ENCODE assay signal across 10 cellular contexts in the genomic region with DNA sequence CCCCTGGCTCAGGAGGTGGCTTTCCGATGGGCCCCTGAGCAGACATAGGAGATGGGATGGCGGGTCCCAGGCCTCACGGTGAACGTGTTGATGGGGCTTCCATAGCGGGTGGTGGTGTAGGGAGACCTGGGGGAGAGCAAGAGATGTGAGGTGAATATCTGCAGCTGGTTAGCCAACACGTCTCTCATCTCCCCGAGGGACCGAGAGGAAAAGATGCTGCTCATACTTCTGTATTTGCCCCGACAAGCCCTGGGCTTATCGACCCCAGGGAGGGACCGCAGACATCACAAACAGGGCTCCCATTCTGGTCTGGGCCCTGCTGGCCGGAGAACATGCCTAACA. TPM values are rescaled to one million over a fixed set of nuclear protein-coding genes. Genes with fewer than 3 reads are reported as not detected.
A peak's percentile ranks its signal among the peaks of the same experiment; 100 is the strongest.
DNase-seq lines count a peak whose midpoint lies in the region; ATAC-seq and TF ChIP-seq lines count a peak whose summit lies in the region.
"Had no signal": no experiment of that assay in that cellular context is flagged by ENCODE, and none has a peak within 500 bp of the region (broad histone marks: within the 10 kb centered on the region; RNA-seq: fewer than 3 reads in every experiment).

No MANE protein-coding gene starts in this region.

- no peak overlapping the region for H2BK12ac ChIP-seq in trophoblast cell (ENCODE audit: low read length)

- H3K9ac ChIP-seq in MM.1S (ENCODE audit: low read length) (peak overlapping the region; percentile 67; the same call in 1 of the 2 replicates), endodermal cell (ENCODE audit: extremely low read depth, low read length, poor library complexity, severe bottlenecking) (peak overlapping the region; percentile 44), trophoblast cell (ENCODE audit: low read length) (no peak overlapping the region)

- H3K79me1 ChIP-seq in trophoblast cell (ENCODE audit: low read length), result peaks cover 4% of the 10 kb centered on the region

- H3K36me3 ChIP-seq in MM.1S (replicated peaks; ENCODE audit: insufficient read depth, low read length) (no peaks in the 10 kb centered on the region), endodermal cell (ENCODE audit: control insufficient read depth, insufficient read depth, low read length) (no peaks in the 10 kb centered on the region), trophoblast cell (ENCODE audit: control insufficient read depth in 1 of 2, insufficient read depth in 2 of 2, low read length in 2 of 2) (peaks cover 6% of the 10 kb centered on the region in 2 experiments)
- H3K36me3 ChIP-seq: spleen had no signal

- H3K79me2 ChIP-seq in MM.1S (ENCODE audit: low read length) (no peaks in the 10 kb centered on the region), trophoblast cell (ENCODE audit: control insufficient read depth, insufficient read depth, low read length, poor library complexity) (no peaks in the 10 kb centered on the region)

- no peak overlapping the region for H4K12ac ChIP-seq in trophoblast cell (ENCODE audit: low read depth, low read length)

- H3K9me3 ChIP-seq in MM.1S (replicated peaks; ENCODE audit: insufficient read depth, low read length) (no peaks in the 10 kb centered on the region), endodermal cell (ENCODE audit: control insufficient read depth, low read length) (no peaks in the 10 kb centered on the region), trophoblast cell (ENCODE audit: insufficient read depth, low read depth, low read length) (peaks cover 3% of the 10 kb centered on the region)
- H3K9me3 ChIP-seq: spleen had no signal

- DNase-seq in MM.1S, result no peak
- DNase-seq in endodermal cell, result no peak
- DNase-seq in trophoblast cell, result no peak
- no peak for DNase-seq in NCI-H524 treated with DMSO at 0.1 percent for 48 hours (lab: John Stamatoyannopoulos, UW)
- DNase-seq in kidney tubule cell (ENCODE audit: low spot score), result no peak
- DNase-seq: NCI-H1105 had no signal

- no peaks in the 10 kb centered on the region for H3F3A ChIP-seq in MM.1S (ENCODE audit: insufficient read depth, low read length)

- peaks cover 27% of the 10 kb centered on the region for H3K36me3 Mint-ChIP-seq in endodermal cell (ENCODE audit: low read depth)

- 93% methylated on average over 7 to 12 of the region's 12 CpGs for WGBS in endodermal cell (ENCODE audit: insufficient coverage in 1 of 2, insufficient read length in 1 of 2), 2 experiments
- WGBS in trophoblast cell (ENCODE audit: extremely low coverage, insufficient coverage, insufficient read length), result no CpG with 5 or more reads among the region's 12 CpGs

- H3K14ac ChIP-seq in trophoblast cell (ENCODE audit: low read length), result no peak overlapping the region

- H3K9me3 Mint-ChIP-seq in endodermal cell, result no peaks in the 10 kb centered on the region
- H3K9me3 Mint-ChIP-seq: dendritic cell treated with granulocyte-macrophage colony-stimulating factor and Interleukin-4, amounts not matched to agents 40 ng/mL and 50 ng/mL, for 4 days had no signal

- no peak overlapping the region for H2AK5ac ChIP-seq in trophoblast cell (ENCODE audit: low read length)

- H3K27ac Mint-ChIP-seq in endodermal cell, result no peak overlapping the region
- H3K27ac Mint-ChIP-seq: dendritic cell treated with granulocyte-macrophage colony-stimulating factor and Interleukin-4, amounts not matched to agents 40 ng/mL and 50 ng/mL, for 4 days had no signal

- H4K8ac ChIP-seq in trophoblast cell (ENCODE audit: low read depth, low read length), result peak overlapping the region; percentile 34

- no peak overlapping the region for H3K27ac ChIP-seq in MM.1S (ENCODE audit: low read length)
- no peak overlapping the region for H3K27ac ChIP-seq in endodermal cell (ENCODE audit: low read depth, low read length)
- no peak overlapping the region for H3K27ac ChIP-seq in trophoblast cell (ENCODE audit: low read depth, low read length)

- H2BK5ac ChIP-seq in trophoblast cell (ENCODE audit: low read depth, low read length, poor library complexity), result no peak overlapping the region

- H3K18ac ChIP-seq in trophoblast cell (ENCODE audit: low read length), result no peak overlapping the region

- no peak for TF ChIP-seq CTCF in MM.1S (IDR thresholded peaks at IDR 0.05; ENCODE audit: low read length)
- no peak for TF ChIP-seq CTCF in endodermal cell (conservative IDR thresholded peaks at IDR 0.05)

- H2AFZ ChIP-seq in MM.1S (ENCODE audit: low read length) (peak overlapping the region; percentile 96), trophoblast cell (ENCODE audit: insufficient read depth, low read length, poor library complexity) (no peak overlapping the region)

- no peaks in the 10 kb centered on the region for H3K9me2 ChIP-seq in MM.1S (replicated peaks; ENCODE audit: insufficient read depth, low read length)

- H2BK120ac ChIP-seq in trophoblast cell (ENCODE audit: insufficient read depth, low read length, poor library complexity), result no peak overlapping the region

- peak overlapping the region; percentile 48 for H3K4me3 Mint-ChIP-seq in endodermal cell

- peaks cover 7% of the 10 kb centered on the region for H3K27me3 Mint-ChIP-seq in endodermal cell (ENCODE audit: insufficient read depth)

- H3K4me1 Mint-ChIP-seq in endodermal cell, result peaks cover 5% of the 10 kb centered on the region

- H4K20me1 ChIP-seq in MM.1S (ENCODE audit: insufficient read depth, low read length), result no peaks in the 10 kb centered on the region

- H3K4me1 ChIP-seq in MM.1S (ENCODE audit: low read length), result peaks cover 4% of the 10 kb centered on the region; the same call in 1 of the 2 replicates
- H3K4me1 ChIP-seq in endodermal cell (ENCODE audit: control insufficient read depth, insufficient read depth, low read length), result no peaks in the 10 kb centered on the region
- peaks cover 3 to 11% of the 10 kb centered on the region in 2 experiments for H3K4me1 ChIP-seq in trophoblast cell (ENCODE audit: control insufficient read depth in 1 of 2, insufficient read depth in 2 of 2, low read length in 2 of 2)

- H3K23ac ChIP-seq in trophoblast cell (ENCODE audit: low read length), result no peak overlapping the region

- H3K4me2 ChIP-seq in MM.1S (ENCODE audit: low read depth, low read length) (peak overlapping the region; percentile 79), trophoblast cell (ENCODE audit: low read length) (peak overlapping the region; percentile 56)

- peak overlapping the region; percentile 63 for H3K4me3 ChIP-seq in MM.1S (ENCODE audit: low read length)
- peak overlapping the region; percentile 49 for H3K4me3 ChIP-seq in endodermal cell (ENCODE audit: low read length)
- H3K4me3 ChIP-seq in trophoblast cell (ENCODE audit: low read depth, low read length), result no peak overlapping the region

- H3K4ac ChIP-seq in trophoblast cell (ENCODE audit: low read depth, low read length), result no peak overlapping the region

- H4K91ac ChIP-seq in trophoblast cell (ENCODE audit: low read depth, low read length), result no peak overlapping the region

- H3K27me3 ChIP-seq in MM.1S (replicated peaks; ENCODE audit: insufficient read depth, low read length), result peaks cover 8% of the 10 kb centered on the region
- no peaks in the 10 kb centered on the region for H3K27me3 ChIP-seq in endodermal cell (ENCODE audit: control insufficient read depth, insufficient read depth, low read length, poor library complexity, severe bottlenecking)
- no peaks in the 10 kb centered on the region for H3K27me3 ChIP-seq in trophoblast cell (ENCODE audit: insufficient read depth, low read length)

- ATAC-seq in GM18511 (IDR thresholded peaks at IDR 0.05; ENCODE audit: unreplicated experiment), result peak; percentile 11
- ATAC-seq in GM21619 (IDR thresholded peaks at IDR 0.05; ENCODE audit: unreplicated experiment), result no peak

RNA-seq across cellular contexts. Expression of a gene that starts 38.7 kb away (rescaled TPM):
- 10 to 100 TPM; 23.4 to 24.4 TPM for total RNA-seq in endodermal cell
- 3.0 TPM for polyA plus RNA-seq in endodermal cell (2013, experiment 1 of 2)
- polyA plus RNA-seq in endodermal cell (2013, experiment 2 of 2), result 2.0 TPM
- polyA plus RNA-seq in trophoblast cell (2013), result 12.8 and 13.7 TPM in 2 replicates

RNA-seq across cellular contexts. Expression of a gene that starts 53.4 kb away (rescaled TPM):
- total RNA-seq in endodermal cell, result 10 to 100 TPM; 27.9 to 31.0 TPM
- 21.5 TPM for polyA plus RNA-seq in endodermal cell (2013, experiment 1 of 2)
- polyA plus RNA-seq in endodermal cell (2013, experiment 2 of 2), result 19.4 TPM
- 14.4 and 15.2 TPM in 2 replicates for polyA plus RNA-seq in trophoblast cell (2013)
